ENCODE assay signal across 11 cellular contexts in genomic region chr3:30141927-30142326, GRCh38.
DNase-seq lines count a peak whose midpoint lies in the region; ATAC-seq lines count a peak whose summit lies in the region.
"Had no signal": no experiment of that assay in that cellular context is flagged by ENCODE, and none has a peak within 500 bp of the region (broad histone marks: within the 10 kb centered on the region; RNA-seq: fewer than 3 reads in every experiment).

No MANE protein-coding gene starts in this region.

- DNase-seq in DMS 273 (lab: John Stamatoyannopoulos, UW; ENCODE audit: unreplicated experiment) = peak; percentile 46
- DNase-seq in DMS 273 treated with DMSO at 0.1 percent for 48 hours (lab: John Stamatoyannopoulos, UW) = no peak
- DNase-seq in ELR (ENCODE audit: low read depth) = peak; percentile 14
- peak; percentile 5 for DNase-seq in NCI-H524 treated with DMSO at 0.1 percent for 48 hours (lab: John Stamatoyannopoulos, UW)
- DNase-seq in retina = peak; percentile 8
- no peak for DNase-seq in NCI-H2081 (lab: John Stamatoyannopoulos, UW)
- DNase-seq: CD8-positive, alpha-beta T cell; DMS53; HCEC 1CT had no signal

- no peak for ATAC-seq in GM19324 (IDR thresholded peaks at IDR 0.05; ENCODE audit: low FRiP score, unreplicated experiment)
- ATAC-seq: CD8-positive, alpha-beta T cell; K562 had no signal

Comparison
In these comparisons a context has a peak if more than half of its experiments do, and no peak if none do; other contexts are left out.
1. DNase-seq: peak in DMS 273 (single experiment), ELR (single experiment), NCI-H524 treated with DMSO at 0.1 percent for 48 hours (single experiment) and retina (single experiment); none in DMS 273 treated with DMSO at 0.1 percent for 48 hours (single experiment) and NCI-H2081 (0 of 2).